ENCODE assay signal across 26 cellular contexts in genomic region chr6:64050586-64050985, GRCh38.
"Had no signal": no experiment of that assay in that cellular context is flagged by ENCODE, and none has a peak within 500 bp of the region (broad histone marks: within the 10 kb centered on the region; RNA-seq: fewer than 3 reads in every experiment).

No MANE protein-coding gene starts in this region.

- H3K9me3 ChIP-seq: ascending aorta, Peyer's patch, SJSA1 had no signal

- H3K9ac ChIP-seq: KMS-11 had no signal

- H3K4me3 ChIP-seq: ascending aorta, Peyer's patch, SJSA1 had no signal

- ATAC-seq: activated CD8-positive, alpha-beta T cell treated with anti-CD3 and anti-CD28 coated beads for 36 hours; activated T-cell treated with anti-CD3 and anti-CD28 coated beads, Interleukin-2, amount 50 U/mL, for 72 hours; activated T-helper 17 cell treated with anti-CD3 and anti-CD28 coated beads, Interleukin-2, amount 50 U/mL, for 72 hours; PC-3 had no signal

- H3K4me1 ChIP-seq: ascending aorta, Peyer's patch, SJSA1 had no signal

- H3K27me3 ChIP-seq: ascending aorta, Peyer's patch, SJSA1 had no signal

- DNase-seq: activated CD4-positive, alpha-beta T cell treated with anti-CD3 and anti-CD28 coated beads, Interleukin-2, amount 10 ng/mL, durations not matched to agents 24 days and 14 days; activated CD4-positive, alpha-beta T cell treated with anti-CD3 and anti-CD28 coated beads, Interleukin-2, amount 50 U/mL, for 4 hours; activated CD8-positive, alpha-beta T cell treated with anti-CD3 and anti-CD28 coated beads for 36 hours; activated effector memory CD4-positive, alpha-beta T cell treated with anti-CD3 and anti-CD28 coated beads, Interleukin-2, amount 50 U/mL, for 16 hours; activated naive CD4-positive, alpha-beta T cell; activated naive CD4-positive, alpha-beta T cell treated with anti-CD3 and anti-CD28 coated beads, Interleukin-2, amount 50 U/mL, for 16 hours; activated naive CD8-positive, alpha-beta T cell treated with anti-CD3 and anti-CD28 coated beads for 36 hours; activated T-cell treated with anti-CD3 and anti-CD28 coated beads, Interleukin-2, amount 50 U/mL, for 1 hour; activated T-cell treated with anti-CD3 and anti-CD28 coated beads, Interleukin-2, amount 50 U/mL, for 72 hours; amygdala; cerebellar nuclear complex; NCI-H1105 treated with DMSO at 0.1 percent for 48 hours; NCI-H187 treated with DMSO at 0.1 percent for 48 hours; NCI-H2081 treated with DMSO at 0.1 percent for 48 hours; NCI-H226; NCI-H446 treated with DMSO at 0.1 percent for 48 hours; NCI-H524; NK-92 treated with Interleukin-12 subunit alpha and Interleukin-12 subunit beta, amount 100 ng/mL, for 24 hours; PC-3; Peyer's patch; RPMI8226; SHP77 treated with DMSO at 0.1 percent for 48 hours had no signal

- H3K36me3 ChIP-seq: ascending aorta, Peyer's patch, SJSA1 had no signal

- H3K27ac ChIP-seq: ascending aorta, KMS-11, Peyer's patch, SJSA1 had no signal

- H3K4me2 ChIP-seq: KMS-11 had no signal
